In the genomic region with DNA sequence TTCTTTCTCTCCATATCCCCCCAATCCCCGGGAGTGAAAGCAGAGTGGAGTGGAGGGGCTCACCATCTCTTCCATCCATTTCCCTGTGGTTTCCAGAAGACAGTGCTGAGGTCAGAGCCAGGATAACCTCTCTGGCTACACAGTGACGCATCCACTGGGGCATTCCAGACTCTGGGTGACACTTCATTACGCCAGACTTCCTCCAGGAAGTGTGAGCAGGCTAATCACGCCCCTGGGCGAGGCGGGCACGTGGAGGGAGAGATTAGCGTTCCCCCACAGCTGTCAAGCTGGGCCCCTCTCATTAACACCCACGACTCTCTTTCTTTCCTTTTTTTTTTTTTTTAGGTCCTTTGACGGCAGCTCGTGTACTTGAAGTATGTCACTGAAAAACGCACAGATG, we compare ENCODE assay signal across 11 cellular contexts.
DNase-seq lines count a peak whose midpoint lies in the region; ATAC-seq, FAIRE-seq and TF ChIP-seq lines count a peak whose summit lies in the region.
"Had no signal": no experiment of that assay in that cellular context is flagged by ENCODE, and none has a peak within 500 bp of the region (broad histone marks: within the 10 kb centered on the region; RNA-seq: fewer than 3 reads in every experiment).

No MANE protein-coding gene starts in this region.

- TF ChIP-seq CTCF in astrocyte (IDR thresholded peaks at IDR 0.05; ENCODE audit: insufficient read depth, low read depth, low read length) (no peak), lower lobe of right lung (IDR thresholded peaks at IDR 0.05) (no peak), hepatocyte (IDR thresholded peaks at IDR 0.05; ENCODE audit: poor library complexity) (no peak)
- TF ChIP-seq CTCF in activated CD8-positive, alpha-beta T cell treated with anti-CD3 and anti-CD28 coated beads for 36 hours (IDR thresholded peaks at IDR 0.05): no peak

- H3K9ac ChIP-seq in astrocyte (ENCODE audit: low read length): no peak overlapping the region

- no peaks in the 10 kb centered on the region for H3K27me3 ChIP-seq in astrocyte (ENCODE audit: insufficient read depth, low read length)
- H3K27me3 ChIP-seq in lower lobe of right lung (ENCODE audit: low read depth): no peaks in the 10 kb centered on the region
- no peaks in the 10 kb centered on the region for H3K27me3 ChIP-seq in hepatocyte

- H3K79me2 ChIP-seq in astrocyte (ENCODE audit: insufficient read depth, low read length) (no peaks in the 10 kb centered on the region), hepatocyte (no peaks in the 10 kb centered on the region)

- POLR2A ChIA-PET in activated CD8-positive, alpha-beta T cell treated with anti-CD3 and anti-CD28 coated beads for 36 hours (lab: Charles Lee): no interaction called here

- DNase-seq in 8988T (peak; percentile 29), HS-27A (ENCODE audit: low read depth) (peak; percentile 94), astrocyte (ENCODE audit: low read depth) (peak; percentile 77), lower lobe of right lung (no peak), DMS 273 (lab: John Stamatoyannopoulos, UW; ENCODE audit: unreplicated experiment) (no peak), hepatocyte (ENCODE audit: low spot score) (no peak)
- DNase-seq in activated CD8-positive, alpha-beta T cell treated with anti-CD3 and anti-CD28 coated beads for 36 hours: no peak
- DNase-seq: activated CD4-positive, alpha-beta T cell treated with anti-CD3 and anti-CD28 coated beads, Interleukin-2, amount 50 U/mL, for 48 hours; NCI-H446 treated with DMSO at 0.1 percent for 48 hours had no signal

- H3K4me2 ChIP-seq in astrocyte (ENCODE audit: low read length) (no peak overlapping the region), hepatocyte (no peak overlapping the region)

- WGBS in hepatocyte (ENCODE audit: low lambda C conversion rate, missing lambda C conversion rate): 66% methylated on average over 12 of the region's 12 CpGs

- H2AFZ ChIP-seq in astrocyte (ENCODE audit: low read depth, low read length) (peak overlapping the region; percentile 6), hepatocyte (no peak overlapping the region)

- peak overlapping the region; percentile 40 for H3K27ac ChIP-seq in astrocyte (ENCODE audit: low read depth, low read length)
- H3K27ac ChIP-seq in lower lobe of right lung: no peak overlapping the region
- H3K27ac ChIP-seq in hepatocyte: no peak overlapping the region

- peaks cover 31% of the 10 kb centered on the region for H3K4me1 Mint-ChIP-seq in astrocyte (ENCODE audit: low read depth, unreplicated experiment)
- peaks cover 3% of the 10 kb centered on the region for H3K4me1 Mint-ChIP-seq in activated CD8-positive, alpha-beta T cell treated with anti-CD3 and anti-CD28 coated beads for 36 hours (ENCODE audit: low read depth)

- CTCF ChIA-PET in activated CD8-positive, alpha-beta T cell treated with anti-CD3 and anti-CD28 coated beads for 36 hours (lab: Charles Lee): no interaction called here

- intact Hi-C loops in lower lobe of right lung (cut with DNase I): no loop called here
- intact Hi-C loops in activated CD8-positive, alpha-beta T cell treated with anti-CD3 and anti-CD28 coated beads for 36 hours (cut with micrococcal nuclease): no loop called here

- H3K4me3 Mint-ChIP-seq in astrocyte (ENCODE audit: unreplicated experiment): no peak overlapping the region
- no peak overlapping the region for H3K4me3 Mint-ChIP-seq in activated CD8-positive, alpha-beta T cell treated with anti-CD3 and anti-CD28 coated beads for 36 hours
- H3K4me3 Mint-ChIP-seq: activated naive CD8-positive, alpha-beta T cell had no signal

- H3K36me3 ChIP-seq in astrocyte (ENCODE audit: insufficient read depth, low read length): no peaks in the 10 kb centered on the region
- no peaks in the 10 kb centered on the region for H3K36me3 ChIP-seq in lower lobe of right lung
- H3K36me3 ChIP-seq in hepatocyte (replicated peaks; ENCODE audit: insufficient read depth, low read depth): no peaks in the 10 kb centered on the region

- H3K4me1 ChIP-seq in astrocyte (ENCODE audit: insufficient read depth, low read length) (peaks cover 36% of the 10 kb centered on the region), lower lobe of right lung (peaks cover 13% of the 10 kb centered on the region), hepatocyte (ENCODE audit: insufficient read depth) (no peaks in the 10 kb centered on the region)

- peaks cover 8% of the 10 kb centered on the region for H3K9me3 Mint-ChIP-seq in astrocyte (ENCODE audit: unreplicated experiment)
- no peaks in the 10 kb centered on the region for H3K9me3 Mint-ChIP-seq in activated CD8-positive, alpha-beta T cell treated with anti-CD3 and anti-CD28 coated beads for 36 hours

- FAIRE-seq in astrocyte (lab: Jason Lieb, UNC): no peak

- H3K9me2 ChIP-seq in hepatocyte (replicated peaks; ENCODE audit: insufficient read depth): no peaks in the 10 kb centered on the region

- H3K36me3 Mint-ChIP-seq in astrocyte (ENCODE audit: low read depth, unreplicated experiment): peaks cover 4% of the 10 kb centered on the region
- H3K36me3 Mint-ChIP-seq in activated CD8-positive, alpha-beta T cell treated with anti-CD3 and anti-CD28 coated beads for 36 hours (ENCODE audit: low read depth): no peaks in the 10 kb centered on the region
- H3K36me3 Mint-ChIP-seq: activated naive CD8-positive, alpha-beta T cell had no signal

- H4K20me1 ChIP-seq in astrocyte (ENCODE audit: insufficient read depth, low read length): no peaks in the 10 kb centered on the region
- no peaks in the 10 kb centered on the region for H4K20me1 ChIP-seq in hepatocyte (ENCODE audit: insufficient read depth, poor library complexity, severe bottlenecking)

- peak overlapping the region; percentile 87 for H3K27ac Mint-ChIP-seq in astrocyte (ENCODE audit: unreplicated experiment)
- no peak overlapping the region for H3K27ac Mint-ChIP-seq in activated CD8-positive, alpha-beta T cell treated with anti-CD3 and anti-CD28 coated beads for 36 hours
- H3K27ac Mint-ChIP-seq: activated naive CD8-positive, alpha-beta T cell had no signal

- ATAC-seq in lower lobe of right lung (peak; percentile 32 to 42), HG02588 (IDR thresholded peaks at IDR 0.05; ENCODE audit: unreplicated experiment) (no peak)
- no peak for ATAC-seq in activated CD8-positive, alpha-beta T cell treated with anti-CD3 and anti-CD28 coated beads for 36 hours

- no peaks in the 10 kb centered on the region for H3K27me3 Mint-ChIP-seq in astrocyte (ENCODE audit: low read depth, unreplicated experiment)
- no peaks in the 10 kb centered on the region for H3K27me3 Mint-ChIP-seq in activated CD8-positive, alpha-beta T cell treated with anti-CD3 and anti-CD28 coated beads for 36 hours
- H3K27me3 Mint-ChIP-seq: activated naive CD8-positive, alpha-beta T cell had no signal

- no peak overlapping the region for H3K4me3 ChIP-seq in astrocyte (ENCODE audit: insufficient read depth, low read depth, low read length)
- H3K4me3 ChIP-seq in lower lobe of right lung: no peak overlapping the region
- no peak overlapping the region for H3K4me3 ChIP-seq in hepatocyte

- H3K9me3 ChIP-seq in astrocyte (ENCODE audit: insufficient read depth, low read depth, low read length): no peaks in the 10 kb centered on the region
- H3K9me3 ChIP-seq in lower lobe of right lung: no peaks in the 10 kb centered on the region
- H3K9me3 ChIP-seq in hepatocyte (ENCODE audit: low read depth): no peaks in the 10 kb centered on the region

Comparison
In these comparisons a context has a peak if more than half of its experiments do, and no peak if none do; other contexts are left out.
1. DNase-seq: peak in 8988T (single experiment), HS-27A (single experiment) and astrocyte (single experiment); none in lower lobe of right lung (single experiment), DMS 273 (single experiment), activated CD8-positive, alpha-beta T cell treated with anti-CD3 and anti-CD28 coated beads for 36 hours (single experiment) and hepatocyte (single experiment).
2. ATAC-seq: peak in lower lobe of right lung (2 of 2); none in activated CD8-positive, alpha-beta T cell treated with anti-CD3 and anti-CD28 coated beads for 36 hours (single experiment) and HG02588 (single experiment).